11 cellular contexts compared by ENCODE assay signal in the genomic region with DNA sequence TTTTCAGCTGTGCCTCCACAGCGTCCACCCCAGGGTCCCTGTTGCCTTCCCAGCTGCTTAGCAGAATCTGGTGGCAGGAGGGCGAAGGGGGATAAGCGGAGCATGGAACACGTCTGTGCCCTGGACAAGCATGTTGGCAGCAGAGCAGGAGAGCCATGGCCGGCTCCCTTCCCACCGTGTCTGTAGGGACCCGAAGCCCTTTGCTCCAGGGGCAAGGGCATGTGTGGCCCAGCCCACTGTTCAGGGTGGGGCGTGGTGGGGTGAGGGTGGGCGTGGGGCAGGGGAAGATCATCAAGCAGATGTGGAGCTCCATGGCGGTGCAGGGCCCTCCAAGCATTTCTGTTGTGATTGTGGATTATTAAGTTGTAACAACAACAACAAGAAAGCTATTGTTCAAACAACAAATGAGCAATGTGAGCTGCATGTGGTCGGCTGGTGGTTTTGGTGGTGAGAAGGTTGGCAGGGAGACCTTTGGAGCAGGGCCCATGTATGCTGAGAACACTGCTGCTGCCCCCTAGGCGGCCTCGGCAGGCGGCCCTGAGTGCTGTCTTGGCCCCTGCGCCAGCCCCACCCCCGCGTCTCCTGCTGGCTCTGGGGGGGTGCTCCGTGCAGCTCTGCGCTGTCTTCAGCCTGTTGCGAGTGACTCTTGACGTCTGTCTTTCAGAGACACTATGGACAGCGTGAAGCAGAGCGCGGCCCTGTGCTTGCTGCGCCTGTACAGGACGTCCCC. TPM values are rescaled to one million over a fixed set of nuclear protein-coding genes. Genes with fewer than 3 reads are reported as not detected.
DNase-seq lines count a peak whose midpoint lies in the region; ATAC-seq and TF ChIP-seq lines count a peak whose summit lies in the region.
"Had no signal": no experiment of that assay in that cellular context is flagged by ENCODE, and none has a peak within 500 bp of the region (broad histone marks: within the 10 kb centered on the region; RNA-seq: fewer than 3 reads in every experiment).

No MANE protein-coding gene starts in this region.

- POLR2A ChIA-PET in naive thymus-derived CD8-positive, alpha-beta T cell (lab: Charles Lee) = interaction anchor here (1.4 kb wide), 1 partner anchor 52 kb away, joined by 3 read pairs; a partner anchor contains a TSS

- H3K4me3 ChIP-seq in thyroid gland (replicated peaks in 1 of 3) = no peak overlapping the region

- peak; percentile 49 to 56 for ATAC-seq in naive thymus-derived CD8-positive, alpha-beta T cell
- ATAC-seq: activated naive CD4-positive, alpha-beta T cell treated with anti-CD3 and anti-CD28 coated beads, Interleukin-2, amount 50 U/mL, for 72 hours had no signal

- no peak for TF ChIP-seq CTCF in thyroid gland (IDR thresholded peaks at IDR 0.05)

- no peaks in the 10 kb centered on the region for H3K27me3 Mint-ChIP-seq in naive thymus-derived CD8-positive, alpha-beta T cell

- H3K9me3 Mint-ChIP-seq in naive thymus-derived CD8-positive, alpha-beta T cell = no peaks in the 10 kb centered on the region
- H3K9me3 Mint-ChIP-seq: activated naive CD4-positive, alpha-beta T cell treated with anti-CD3 and anti-CD28 coated beads, Interleukin-2, amount 50 U/mL, for 72 hours had no signal

- H3K4me1 Mint-ChIP-seq in naive thymus-derived CD8-positive, alpha-beta T cell = peaks cover 18 to 33% (median 27%) of the 10 kb centered on the region in 4 donors

- H3K27me3 ChIP-seq in thyroid gland = no peaks in the 10 kb centered on the region

- TF ChIP-seq POLR2A in thyroid gland (IDR thresholded peaks at IDR 0.05) = no peak

- H3K36me3 ChIP-seq in thyroid gland = peaks cover 32% of the 10 kb centered on the region in 2 donors

- peak; percentile 66 for DNase-seq in AG20443 (ENCODE audit: low spot score)
- DNase-seq in H4 (ENCODE audit: low spot score) = peak; percentile 82
- DNase-seq in caudate nucleus (lab: John Stamatoyannopoulos, UW) = peak in 52 of 61 donors; percentile 19 to 82 (median 54)
- peak in 1 of 10 donors; percentile 12 for DNase-seq in naive thymus-derived CD8-positive, alpha-beta T cell
- no peak for DNase-seq in SKM-1 (lab: John Stamatoyannopoulos, UW; ENCODE audit: unreplicated experiment)
- no peak for DNase-seq in COLO668 (lab: John Stamatoyannopoulos, UW; ENCODE audit: unreplicated experiment)
- DNase-seq in NCI-H1694 treated with DMSO at 0.1 percent for 48 hours (lab: John Stamatoyannopoulos, UW) = no peak
- no peak for DNase-seq in thyroid gland
- DNase-seq: NCI-H2029 had no signal

- H3K4me1 ChIP-seq in thyroid gland = peaks cover 20 to 23% of the 10 kb centered on the region in 2 donors

- intact Hi-C loops in thyroid gland (cut with DNase I) = no loop called here

- 68 to 82% methylated on average over 13 to 26 of the region's 26 CpGs for WGBS in thyroid gland, 2 donors

- no peak overlapping the region for H3K27ac ChIP-seq in caudate nucleus (ENCODE audit: low read depth, low read length)
- no peak overlapping the region for H3K27ac ChIP-seq in thyroid gland
- H3K27ac ChIP-seq: epithelial cell of prostate had no signal

- H3K9me3 ChIP-seq in thyroid gland = no peaks in the 10 kb centered on the region

- peak overlapping the region in 5 of 10 donors; percentile 53 to 93 (median 75) for H3K27ac Mint-ChIP-seq in naive thymus-derived CD8-positive, alpha-beta T cell

- H3K4me3 Mint-ChIP-seq in naive thymus-derived CD8-positive, alpha-beta T cell = peak overlapping the region in 2 of 10 donors; percentile 13 to 43

- H3K36me3 Mint-ChIP-seq in naive thymus-derived CD8-positive, alpha-beta T cell = peaks cover 0 to 68% (median 8%) of the 10 kb centered on the region in 3 donors
- H3K36me3 Mint-ChIP-seq: activated naive CD4-positive, alpha-beta T cell treated with anti-CD3 and anti-CD28 coated beads, Interleukin-2, amount 50 U/mL, for 72 hours had no signal

RNA-seq across cellular contexts. Expression of a gene that starts 50.9 kb away (rescaled TPM):
- total RNA-seq in H4 (2014; rRNA removed; shearing (Covaris generic)) = 25.1 and 25.3 TPM in 2 replicates
- 10 to 100 TPM; 77.8 to 80.8 TPM for total RNA-seq in naive thymus-derived CD8-positive, alpha-beta T cell
- polyA plus RNA-seq in naive thymus-derived CD8-positive, alpha-beta T cell = 10 to 100 TPM in 2 of 3 donors, 1 to 10 TPM in 1; 8.2 to 13.9 (median 11.6) TPM
- 10 to 100 TPM; 37.2 to 67.3 (median 54.1) TPM for total RNA-seq in thyroid gland

RNA-seq across cellular contexts. Expression of a gene that starts 59.9 kb away (rescaled TPM):
- total RNA-seq in H4 (2014; rRNA removed; shearing (Covaris generic)) = not detected in 2 replicates
- total RNA-seq in naive thymus-derived CD8-positive, alpha-beta T cell = not detected
- polyA plus RNA-seq in naive thymus-derived CD8-positive, alpha-beta T cell = not detected
- not detected for total RNA-seq in thyroid gland
- total RNA-seq: activated naive CD4-positive, alpha-beta T cell treated with anti-CD3 and anti-CD28 coated beads, Interleukin-2, amount 50 U/mL, for 72 hours had no signal

Comparison
In these comparisons a context has a peak if more than half of its experiments do, and no peak if none do; other contexts are left out.
1. DNase-seq: peak in AG20443 (single experiment), H4 (single experiment) and caudate nucleus (52 of 61); none in SKM-1 (single experiment), COLO668 (single experiment), NCI-H1694 treated with DMSO at 0.1 percent for 48 hours (single experiment) and thyroid gland (0 of 2).